1 cellular context compared by ENCODE assay signal in genomic region chr10:119131512-119132240, GRCh38.
TF ChIP-seq lines count a peak whose summit lies in the region.

No MANE protein-coding gene starts in this region.

TF ChIP-seq in HEK293, 187 proteins besides CTCF, POLR2A, EP300 and RAD21 (continued from another document):
- TF ChIP-seq ELK4 (IDR thresholded peaks at IDR 0.05; ENCODE audit: borderline replicate concordance, low read depth, low read length) = no peak
TF ChIP-seq in HEK293: peak in this region for 1.
